2 cellular contexts compared by ENCODE assay signal in genomic region chr1:246459213-246459612, GRCh38.
A peak's percentile ranks its signal among the peaks of the same experiment; 100 is the strongest.
TF ChIP-seq lines count a peak whose summit lies in the region.

No MANE protein-coding gene starts in this region.

TF ChIP-seq in H1, 55 proteins besides CTCF, POLR2A, EP300 and RAD21:
- TF ChIP-seq SP2 (IDR thresholded peaks at IDR 0.05; ENCODE audit: low read length), result no peak
- peak; percentile 36; the same call in 1 of the 2 replicates for TF ChIP-seq BRCA1 (IDR thresholded peaks at IDR 0.05; ENCODE audit: low read depth, low read length)
- no peak for TF ChIP-seq JUN (IDR thresholded peaks at IDR 0.05; ENCODE audit: low read depth, low read length)
- TF ChIP-seq CHD2 (IDR thresholded peaks at IDR 0.05; ENCODE audit: low read length), result peak; percentile 70
- no peak for TF ChIP-seq YY1 (IDR thresholded peaks at IDR 0.05; ENCODE audit: low read depth, low read length)

TF ChIP-seq in SK-N-SH, 30 proteins besides CTCF, POLR2A, EP300 and RAD21:
- TF ChIP-seq RFX5 (IDR thresholded peaks at IDR 0.05; ENCODE audit: low read length) (no peak), RCOR1 (IDR thresholded peaks at IDR 0.05; ENCODE audit: low read length) (no peak), EZH2phosphoT487 (IDR thresholded peaks at IDR 0.05; ENCODE audit: borderline replicate concordance, low read depth) (no peak), POLR2AphosphoS5 (IDR thresholded peaks at IDR 0.05; ENCODE audit: low read depth, low read length) (no peak), JUND (IDR thresholded peaks at IDR 0.05) (no peak), PBX3 (IDR thresholded peaks at IDR 0.05) (no peak), CHD2 (IDR thresholded peaks at IDR 0.05; ENCODE audit: low read length, partially characterized antibody) (no peak), MEF2A (IDR thresholded peaks at IDR 0.05; ENCODE audit: borderline replicate concordance, low read depth) (no peak), NRF1 (IDR thresholded peaks at IDR 0.05; ENCODE audit: low read depth, low read length) (no peak), SIN3A (IDR thresholded peaks at IDR 0.05; ENCODE audit: borderline replicate concordance, low read depth, low read length) (no peak), REST (IDR thresholded peaks at IDR 0.05; ENCODE audit: low read depth, low read length) (no peak), TAF1 (IDR thresholded peaks at IDR 0.05; ENCODE audit: borderline replicate concordance, low read depth, low read length) (no peak), SMC3 (IDR thresholded peaks at IDR 0.05; ENCODE audit: low read depth, low read length) (no peak), MAX (IDR thresholded peaks at IDR 0.05; ENCODE audit: low read depth) (no peak), TCF12 (IDR thresholded peaks at IDR 0.05) (no peak), FOXM1 (IDR thresholded peaks at IDR 0.05; ENCODE audit: low read depth) (no peak)
TF ChIP-seq in SK-N-SH: peak in this region for 0.
